ENCODE assay signal across 8 cellular contexts in the genomic region with DNA sequence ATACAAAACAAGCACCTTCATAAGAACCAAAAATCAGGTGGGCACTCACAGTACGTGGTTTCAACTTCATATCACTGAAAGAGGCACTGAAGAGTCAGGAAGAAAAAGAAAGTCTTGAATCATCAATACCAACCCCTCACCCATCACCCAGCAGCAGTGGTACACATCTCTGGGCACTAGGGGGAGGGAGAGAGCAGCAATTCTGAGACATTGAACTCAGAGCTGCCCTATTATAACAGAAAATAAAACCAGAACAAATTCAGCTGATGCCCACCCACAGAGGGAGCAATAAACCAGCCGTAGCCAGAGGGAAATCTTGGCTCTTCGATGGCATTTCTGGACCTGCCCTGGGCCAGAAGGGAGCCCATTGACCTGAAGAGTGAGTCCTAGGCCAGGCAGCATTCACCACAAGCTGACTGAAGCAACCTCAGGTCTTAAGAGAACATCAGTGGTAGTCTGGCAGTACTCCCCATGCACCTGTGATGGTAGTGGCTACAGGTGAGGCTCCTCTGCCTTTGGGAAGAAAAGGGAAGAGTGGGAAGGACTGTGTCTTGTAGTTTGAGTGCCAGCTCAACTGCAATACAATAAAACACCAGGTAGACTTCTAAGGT. TPM values are rescaled to one million over a fixed set of nuclear protein-coding genes. Genes with fewer than 3 reads are reported as not detected.
DNase-seq lines count a peak whose midpoint lies in the region; ATAC-seq and TF ChIP-seq lines count a peak whose summit lies in the region.

No MANE protein-coding gene starts in this region.

- H3K27ac Mint-ChIP-seq in Caco-2 (ENCODE audit: unreplicated experiment) = no peak overlapping the region
- no peak overlapping the region for H3K27ac Mint-ChIP-seq in activated naive CD4-positive, alpha-beta T cell treated with anti-CD3 and anti-CD28 coated beads, Interleukin-2, amount 10 ng/mL, durations not matched to agents 7 days and 5 days

- ATAC-seq in GM18909 (IDR thresholded peaks at IDR 0.05; ENCODE audit: poor library complexity, unreplicated experiment) (peak; percentile 92), HG03045 (IDR thresholded peaks at IDR 0.05; ENCODE audit: unreplicated experiment) (peak; percentile 94)

- no peaks in the 10 kb centered on the region for H3K36me3 Mint-ChIP-seq in Caco-2 (ENCODE audit: insufficient read depth, unreplicated experiment)
- no peaks in the 10 kb centered on the region for H3K36me3 Mint-ChIP-seq in activated naive CD4-positive, alpha-beta T cell treated with anti-CD3 and anti-CD28 coated beads, Interleukin-2, amount 10 ng/mL, durations not matched to agents 7 days and 5 days

- H3K4me1 Mint-ChIP-seq in Caco-2 (ENCODE audit: low read depth, unreplicated experiment) = no peaks in the 10 kb centered on the region
- H3K4me1 Mint-ChIP-seq in activated naive CD4-positive, alpha-beta T cell treated with anti-CD3 and anti-CD28 coated beads, Interleukin-2, amount 10 ng/mL, durations not matched to agents 7 days and 5 days = no peaks in the 10 kb centered on the region

- H3K27ac ChIP-seq in suprapubic skin (no peak overlapping the region), coronary artery (no peak overlapping the region)

- 73% methylated on average over 3 of the region's 3 CpGs for WGBS in suprapubic skin

- BruUV-seq in Caco-2 (replicated peaks; lab: Mats Ljungman, UMichigan) = no TSS peak

- H3K4me3 ChIP-seq in Caco-2 (ENCODE audit: low read depth, low read length) = no peak overlapping the region
- H3K4me3 ChIP-seq in kidney epithelial cell (ENCODE audit: low read depth, low read length) = no peak overlapping the region
- H3K4me3 ChIP-seq in suprapubic skin = no peak overlapping the region
- H3K4me3 ChIP-seq in coronary artery = no peak overlapping the region

- intact Hi-C loops in Caco-2 (cut with micrococcal nuclease; ENCODE audit: unreplicated experiment) = loop anchor here (1.0 kb wide), 2 partner anchors 42 to 88 kb away; no protein-coding TSS in a partner anchor

- DNase-seq in Caco-2 (peak; percentile 55 to 77), NCI-H748 (lab: John Stamatoyannopoulos, UW; ENCODE audit: unreplicated experiment) (peak; percentile 28), kidney epithelial cell (ENCODE audit: low read depth) (no peak), suprapubic skin (ENCODE audit: low spot score in 2 of 2) (no peak), coronary artery (ENCODE audit: low spot score) (no peak)
- DNase-seq in activated naive CD4-positive, alpha-beta T cell treated with anti-CD3 and anti-CD28 coated beads, Interleukin-2, amount 10 ng/mL, durations not matched to agents 7 days and 5 days = peak; percentile 71

- CTCF ChIA-PET in Caco-2 (lab: Charles Lee) = interaction anchor here (0.5 to 1.6 kb wide), 16 partner anchors 9 to 1474 kb away, joined by 3 to 12 read pairs (median 4); a partner anchor contains a TSS
- CTCF ChIA-PET in activated naive CD4-positive, alpha-beta T cell treated with anti-CD3 and anti-CD28 coated beads, Interleukin-2, amount 10 ng/mL, durations not matched to agents 7 days and 5 days (lab: Charles Lee) = interaction anchor here (0.6 to 2.4 kb wide), 20 partner anchors 9 to 516 kb away, joined by 3 to 18 read pairs (median 4); no protein-coding TSS in a partner anchor

- TF ChIP-seq CTCF in Caco-2 (IDR thresholded peaks at IDR 0.05; ENCODE audit: insufficient read depth in 1 of 2, low read depth in 1 of 2, low read length in 1 of 2, severe bottlenecking in 1 of 2, unreplicated experiment in 1 of 2) = peak; percentile 83 to 94
- TF ChIP-seq CTCF in kidney epithelial cell (IDR thresholded peaks at IDR 0.05; ENCODE audit: insufficient read depth, low read length, poor library complexity, severe bottlenecking) = peak; percentile 58
- peak in 1 of 2 donors; percentile 14 for TF ChIP-seq CTCF in suprapubic skin (IDR thresholded peaks at IDR 0.05)
- TF ChIP-seq CTCF in coronary artery (IDR thresholded peaks at IDR 0.05) = no peak

- TF ChIP-seq POLR2A in suprapubic skin (IDR thresholded peaks at IDR 0.05) = no peak

- no peak for TF ChIP-seq EP300 in suprapubic skin (IDR thresholded peaks at IDR 0.05)

- POLR2A ChIA-PET in Caco-2 (lab: Charles Lee) = no interaction called here

- H3K9me3 ChIP-seq in Caco-2 (no peaks in the 10 kb centered on the region), suprapubic skin (peaks cover 7% of the 10 kb centered on the region)

- peaks cover 2% of the 10 kb centered on the region for H3K9me3 Mint-ChIP-seq in Caco-2 (ENCODE audit: unreplicated experiment)
- H3K9me3 Mint-ChIP-seq in activated naive CD4-positive, alpha-beta T cell treated with anti-CD3 and anti-CD28 coated beads, Interleukin-2, amount 10 ng/mL, durations not matched to agents 7 days and 5 days = no peaks in the 10 kb centered on the region

- peaks cover 16% of the 10 kb centered on the region for H3K27me3 Mint-ChIP-seq in Caco-2 (ENCODE audit: insufficient read depth, unreplicated experiment)
- H3K27me3 Mint-ChIP-seq in activated naive CD4-positive, alpha-beta T cell treated with anti-CD3 and anti-CD28 coated beads, Interleukin-2, amount 10 ng/mL, durations not matched to agents 7 days and 5 days = peaks cover 12% of the 10 kb centered on the region

- H3K36me3 ChIP-seq in Caco-2 (ENCODE audit: control insufficient read depth, insufficient read depth, low read length) (no peaks in the 10 kb centered on the region), kidney epithelial cell (ENCODE audit: control insufficient read depth, insufficient read depth, low read length) (no peaks in the 10 kb centered on the region), suprapubic skin (no peaks in the 10 kb centered on the region)

- no peaks in the 10 kb centered on the region for H3K4me1 ChIP-seq in Caco-2
- H3K4me1 ChIP-seq in suprapubic skin = no peaks in the 10 kb centered on the region

- H3K4me3 Mint-ChIP-seq in Caco-2 (ENCODE audit: unreplicated experiment) = no peak overlapping the region
- H3K4me3 Mint-ChIP-seq in activated naive CD4-positive, alpha-beta T cell treated with anti-CD3 and anti-CD28 coated beads, Interleukin-2, amount 10 ng/mL, durations not matched to agents 7 days and 5 days = no peak overlapping the region

- H3K27me3 ChIP-seq in Caco-2 (replicated peaks; ENCODE audit: control insufficient read depth, insufficient read depth, low read length) (no peaks in the 10 kb centered on the region), kidney epithelial cell (ENCODE audit: control insufficient read depth, insufficient read depth, low read length) (no peaks in the 10 kb centered on the region), suprapubic skin (no peaks in the 10 kb centered on the region)

RNA-seq across cellular contexts. Expression of a gene that starts 42.2 kb away (rescaled TPM):
- not detected in 2 replicates for total RNA-seq in Caco-2 (2022)
- 0.38 and 0.48 TPM in 2 replicates for total RNA-seq in kidney epithelial cell
- total RNA-seq in suprapubic skin = under 1 TPM; 0.18 to 0.42 (median 0.31) TPM

Comparison
In these comparisons a context has a peak if more than half of its experiments do, and no peak if none do; other contexts are left out.
1. DNase-seq: peak in Caco-2 (2 of 2), NCI-H748 (single experiment) and activated naive CD4-positive, alpha-beta T cell treated with anti-CD3 and anti-CD28 coated beads, Interleukin-2, amount 10 ng/mL, durations not matched to agents 7 days and 5 days (single experiment); none in kidney epithelial cell (single experiment), suprapubic skin (0 of 2) and coronary artery (single experiment).